Comparison of ENCODE assay signal across 1 cellular context in genomic region chr1:209686319-209686718, GRCh38.
TF ChIP-seq lines count a peak whose summit lies in the region.

No MANE protein-coding gene starts in this region.

TF ChIP-seq in K562, 482 proteins besides CTCF, POLR2A, EP300 and RAD21:
- TF ChIP-seq MYBL2 (IDR thresholded peaks at IDR 0.05; ENCODE audit: low read depth) (no peak), MYBL2 (CRISPR knock-in tag; IDR thresholded peaks at IDR 0.05; ENCODE audit: borderline replicate concordance) (no peak), MAFG (tag; conservative IDR thresholded peaks at IDR 0.05) (0 out of 2 replicates have a peak, but pooled peaks have one; percentile 12), KLF16 (IDR thresholded peaks at IDR 0.05) (0 out of 2 replicates have a peak, but pooled peaks have one; percentile 41), C11orf30 (IDR thresholded peaks at IDR 0.05; ENCODE audit: low read depth) (peak; percentile 7; the same call in 1 of the 2 replicates), KLF13 (tag; IDR thresholded peaks at IDR 0.05; ENCODE audit: borderline replicate concordance, low read depth) (no peak), ZNF121 (CRISPR knock-in tag; conservative IDR thresholded peaks at IDR 0.05) (no peak), PHB (CRISPR knock-in tag; IDR thresholded peaks at IDR 0.05) (no peak), ATF4 (CRISPR knock-in tag; IDR thresholded peaks at IDR 0.05) (0 out of 2 replicates have a peak, but pooled peaks have one; percentile 10), ELF2 (CRISPR knock-in tag; IDR thresholded peaks at IDR 0.05) (no peak), ZNF512 (tag; IDR thresholded peaks at IDR 0.05) (peak; percentile 27; the same call in 1 of the 2 replicates)
